ENCODE assay signal across 1 cellular context in genomic region chr6:71745525-71745924, GRCh38.
TF ChIP-seq lines count a peak whose summit lies in the region.

No MANE protein-coding gene starts in this region.

TF ChIP-seq in H1, 55 proteins besides CTCF, POLR2A, EP300 and RAD21 (continued from another document):
- TF ChIP-seq ZNF274 (IDR thresholded peaks at IDR 0.05; ENCODE audit: borderline replicate concordance, extremely low read depth, low read length) (no peak), GABPA (IDR thresholded peaks at IDR 0.05; ENCODE audit: borderline replicate concordance, insufficient read depth, low read length) (no peak), CTBP2 (IDR thresholded peaks at IDR 0.05; ENCODE audit: borderline replicate concordance, insufficient read depth, insufficient read length, low read length) (no peak), KDM4A (IDR thresholded peaks at IDR 0.05; ENCODE audit: low read depth, low read length, severe bottlenecking) (no peak)
